25 cellular contexts compared by ENCODE assay signal in the genomic region with DNA sequence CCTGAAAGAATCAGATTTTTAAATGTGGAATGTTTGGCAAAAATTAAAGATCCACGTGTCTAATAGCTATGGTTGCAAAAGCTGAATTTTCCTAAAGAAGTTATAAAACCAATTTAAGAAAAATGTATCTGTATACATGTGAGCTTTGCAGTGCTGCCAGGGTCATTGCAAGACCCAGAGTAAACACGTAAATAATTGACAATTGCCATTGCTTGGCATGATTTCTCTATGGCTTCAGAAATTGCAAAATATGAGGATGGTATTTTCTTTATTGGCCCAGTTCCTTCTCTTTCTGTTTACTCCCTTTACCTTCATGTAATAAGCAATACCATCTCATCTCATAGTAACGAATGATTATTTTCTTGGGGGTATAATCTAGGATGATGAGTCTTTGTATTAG.
"Had no signal": no experiment of that assay in that cellular context is flagged by ENCODE, and none has a peak within 500 bp of the region (broad histone marks: within the 10 kb centered on the region; RNA-seq: fewer than 3 reads in every experiment).

No MANE protein-coding gene starts in this region.

- FAIRE-seq: colon, endometrium, endothelial cell of umbilical vein, frontal cortex had no signal

- ATAC-seq: effector memory CD8-positive, alpha-beta T cell; esophagus mucosa; foreskin keratinocyte; gastrocnemius medialis; gastroesophageal sphincter; heart left ventricle; heart right ventricle had no signal

- DNase-seq: colonic mucosa; cortex of kidney; dermis blood vessel endothelial cell; dorsolateral prefrontal cortex; effector CD4-positive, alpha-beta T cell; effector CD8-positive, alpha-beta T cell; effector memory CD4-positive, alpha-beta T cell; effector memory CD8-positive, alpha-beta T cell; endodermal cell; erythroblast; esophagus squamous epithelium; foreskin fibroblast; foreskin keratinocyte; foreskin melanocyte; gastrocnemius medialis; glutamatergic neuron; head of caudate nucleus; heart left ventricle; heart right ventricle had no signal
